ENCODE assay signal across 26 cellular contexts in genomic region chr7:66668677-66669076, GRCh38. TPM values are rescaled to one million over a fixed set of nuclear protein-coding genes. Genes with fewer than 3 reads are reported as not detected.
DNase-seq lines count a peak whose midpoint lies in the region; ATAC-seq and TF ChIP-seq lines count a peak whose summit lies in the region.
"Had no signal": no experiment of that assay in that cellular context is flagged by ENCODE, and none has a peak within 500 bp of the region (broad histone marks: within the 10 kb centered on the region; RNA-seq: fewer than 3 reads in every experiment).

No MANE protein-coding gene starts in this region.

- no peak overlapping the region for H3K4me3 Mint-ChIP-seq in activated CD8-positive, alpha-beta memory T cell treated with anti-CD3 and anti-CD28 coated beads, Interleukin-2, amount 10 ng/mL, durations not matched to agents 7 days and 5 days
- H3K4me3 Mint-ChIP-seq in Calu3 (ENCODE audit: low read depth, unreplicated experiment) = no peak overlapping the region
- H3K4me3 Mint-ChIP-seq: activated CD4-positive, alpha-beta T cell treated with anti-CD3 and anti-CD28 coated beads, Interleukin-2, amount 10 ng/mL, durations not matched to agents 7 days and 5 days; immature natural killer cell; natural killer cell; T-helper 1 cell treated with Interleukin-12 subunit alpha and Interleukin-12 subunit beta and Interleukin-4 antibody, amounts not matched to agents 30 μg/mL and 1 μg/mL, for 36 hours had no signal

- H4K91ac ChIP-seq in neuronal stem cell (ENCODE audit: low read depth, low read length, poor library complexity) = no peak overlapping the region

- H3K14ac ChIP-seq in neuronal stem cell (ENCODE audit: low read length) = no peak overlapping the region

- no peak overlapping the region for H3K4me2 ChIP-seq in neuronal stem cell (ENCODE audit: insufficient read depth, low read length, poor library complexity, severe bottlenecking)

- no peak for TF ChIP-seq CTCF in Calu3 (IDR thresholded peaks at IDR 0.05; ENCODE audit: unreplicated experiment)

- DNase-seq in activated CD8-positive, alpha-beta memory T cell treated with anti-CD3 and anti-CD28 coated beads, Interleukin-2, amount 10 ng/mL, durations not matched to agents 7 days and 5 days = no peak
- no peak for DNase-seq in activated CD8-positive, alpha-beta memory T cell treated with anti-CD3 and anti-CD28 coated beads, Interleukin-2, amount 50 U/mL, for 4 hours
- no peak for DNase-seq in Calu3
- DNase-seq in pons (ENCODE audit: low spot score) = peak; percentile 53
- DNase-seq in NCI-H526 (lab: John Stamatoyannopoulos, UW) = no peak
- no peak for DNase-seq in ureter (ENCODE audit: low spot score)
- DNase-seq in neuronal stem cell (ENCODE audit: low spot score) = no peak
- DNase-seq: activated CD4-positive, alpha-beta T cell treated with anti-CD3 and anti-CD28 coated beads, Interleukin-2, amount 10 ng/mL, durations not matched to agents 7 days and 5 days; activated effector memory CD4-positive, alpha-beta T cell treated with anti-CD3 and anti-CD28 coated beads, Interleukin-2, amount 50 U/mL, for 16 hours; adrenal gland; immature natural killer cell; left lung; MV-4-11; natural killer cell; NCI-H510A treated with DMSO at 0.1 percent for 48 hours; NK-92 treated with Interleukin-12 subunit alpha and Interleukin-12 subunit beta, amount 100 ng/mL, for 24 hours; ovary; stimulated activated CD4-positive, alpha-beta T cell treated with anti-CD3 and anti-CD28 coated beads, Interleukin-1b, Interleukin-23, amount 100 ng/mL, for 48 hours had no signal

- no peaks in the 10 kb centered on the region for H3K27me3 ChIP-seq in neuronal stem cell (ENCODE audit: control insufficient read depth in 3 of 3, insufficient read depth in 3 of 3, low read depth in 1 of 3, low read length in 3 of 3)
- H3K27me3 ChIP-seq: adrenal gland, esophagus muscularis mucosa, left lung, ovary, Peyer's patch had no signal

- H3K4me1 ChIP-seq in neuronal stem cell (ENCODE audit: control insufficient read depth in 2 of 2, insufficient read depth in 1 of 2, low read depth in 1 of 2, low read length in 2 of 2) = no peaks in the 10 kb centered on the region
- H3K4me1 ChIP-seq: adrenal gland, HAP-1, left lung, Peyer's patch had no signal

- H2BK15ac ChIP-seq in neuronal stem cell (ENCODE audit: low read length) = no peak overlapping the region

- no peak overlapping the region for H3K4ac ChIP-seq in neuronal stem cell (ENCODE audit: low read length)

- no peaks in the 10 kb centered on the region for H3K9me3 Mint-ChIP-seq in activated CD8-positive, alpha-beta memory T cell treated with anti-CD3 and anti-CD28 coated beads, Interleukin-2, amount 10 ng/mL, durations not matched to agents 7 days and 5 days (ENCODE audit: low read depth)
- H3K9me3 Mint-ChIP-seq in Calu3 (ENCODE audit: low read depth, unreplicated experiment) = no peaks in the 10 kb centered on the region
- H3K9me3 Mint-ChIP-seq: activated CD4-positive, alpha-beta T cell treated with anti-CD3 and anti-CD28 coated beads, Interleukin-2, amount 10 ng/mL, durations not matched to agents 7 days and 5 days; immature natural killer cell; natural killer cell; T-helper 1 cell treated with Interleukin-12 subunit alpha and Interleukin-12 subunit beta and Interleukin-4 antibody, amounts not matched to agents 30 μg/mL and 1 μg/mL, for 36 hours had no signal

- no peak overlapping the region for H2BK5ac ChIP-seq in neuronal stem cell (ENCODE audit: low read length)

- peaks cover 0 to 2% of the 10 kb centered on the region in 2 donors for H3K9me3 ChIP-seq in neuronal stem cell (replicated peaks in 1 of 2; ENCODE audit: control insufficient read depth in 2 of 2, insufficient read depth in 1 of 2, low read depth in 1 of 2, low read length in 2 of 2)
- H3K9me3 ChIP-seq: adrenal gland, esophagus muscularis mucosa, HAP-1, left lung, ovary, Peyer's patch had no signal

- BruUV-seq in Calu3 (replicated peaks; lab: Mats Ljungman, UMichigan) = no TSS peak

- H3K4me1 Mint-ChIP-seq in activated CD8-positive, alpha-beta memory T cell treated with anti-CD3 and anti-CD28 coated beads, Interleukin-2, amount 10 ng/mL, durations not matched to agents 7 days and 5 days = peaks cover 9% of the 10 kb centered on the region
- H3K4me1 Mint-ChIP-seq in Calu3 (ENCODE audit: low read depth, unreplicated experiment) = no peaks in the 10 kb centered on the region
- H3K4me1 Mint-ChIP-seq: immature natural killer cell, natural killer cell had no signal

- no peak overlapping the region for H2AFZ ChIP-seq in neuronal stem cell (ENCODE audit: low read length)

- no peaks in the 10 kb centered on the region for H3K36me3 Mint-ChIP-seq in activated CD8-positive, alpha-beta memory T cell treated with anti-CD3 and anti-CD28 coated beads, Interleukin-2, amount 10 ng/mL, durations not matched to agents 7 days and 5 days
- no peaks in the 10 kb centered on the region for H3K36me3 Mint-ChIP-seq in Calu3 (ENCODE audit: insufficient read depth, unreplicated experiment)
- H3K36me3 Mint-ChIP-seq: natural killer cell had no signal

- no peak for ATAC-seq in activated CD8-positive, alpha-beta memory T cell treated with anti-CD3 and anti-CD28 coated beads, Interleukin-2, amount 10 ng/mL, durations not matched to agents 7 days and 5 days
- ATAC-seq: GM12878, left lung, natural killer cell had no signal

- no peak overlapping the region for H3K4me3 ChIP-seq in neuronal stem cell (ENCODE audit: low read length in 2 of 2)
- H3K4me3 ChIP-seq: adrenal gland, coronary artery, esophagus muscularis mucosa, GM12878, HAP-1, left lung, ovary, Peyer's patch, SK-N-MC had no signal

- no peak overlapping the region for H3K9ac ChIP-seq in neuronal stem cell (ENCODE audit: low read depth, low read length, poor library complexity)

- no peaks in the 10 kb centered on the region for H3K27me3 Mint-ChIP-seq in activated CD8-positive, alpha-beta memory T cell treated with anti-CD3 and anti-CD28 coated beads, Interleukin-2, amount 10 ng/mL, durations not matched to agents 7 days and 5 days
- H3K27me3 Mint-ChIP-seq in Calu3 (ENCODE audit: unreplicated experiment) = no peaks in the 10 kb centered on the region
- H3K27me3 Mint-ChIP-seq: activated CD4-positive, alpha-beta T cell treated with anti-CD3 and anti-CD28 coated beads, Interleukin-2, amount 10 ng/mL, durations not matched to agents 7 days and 5 days had no signal

- WGBS in neuronal stem cell (ENCODE audit: extremely low coverage in 2 of 2, insufficient read length in 2 of 2, insufficient replicate concordance in 1 of 2), 2 donors = no CpG with 5 or more reads among the region's 7 CpGs

- no peak overlapping the region for H4K8ac ChIP-seq in neuronal stem cell (ENCODE audit: low read depth, low read length)

- no peak overlapping the region for H3K23ac ChIP-seq in neuronal stem cell (ENCODE audit: low read depth, low read length, poor library complexity)

- H2AK5ac ChIP-seq in neuronal stem cell (ENCODE audit: low read depth, low read length) = no peak overlapping the region

- no peak overlapping the region for H2BK12ac ChIP-seq in neuronal stem cell (ENCODE audit: low read length)

- H2BK120ac ChIP-seq in neuronal stem cell (ENCODE audit: low read depth, low read length) = no peak overlapping the region

- H3K36me3 ChIP-seq in neuronal stem cell (replicated peaks in 1 of 2; ENCODE audit: control insufficient read depth in 2 of 2, insufficient read depth in 2 of 2, low read length in 2 of 2) = peaks cover 2 to 27% of the 10 kb centered on the region in 2 donors
- H3K36me3 ChIP-seq: adrenal gland, HAP-1, ovary, Peyer's patch had no signal

- H3K79me1 ChIP-seq in neuronal stem cell (ENCODE audit: low read depth, low read length) = peaks cover 12% of the 10 kb centered on the region

- CTCF ChIA-PET in activated CD8-positive, alpha-beta memory T cell treated with anti-CD3 and anti-CD28 coated beads, Interleukin-2, amount 10 ng/mL, durations not matched to agents 7 days and 5 days (lab: Charles Lee) = no interaction called here
- CTCF ChIA-PET in Calu3 (lab: Charles Lee) = no interaction called here

- peak overlapping the region; percentile 47 for H3K27ac Mint-ChIP-seq in activated CD8-positive, alpha-beta memory T cell treated with anti-CD3 and anti-CD28 coated beads, Interleukin-2, amount 10 ng/mL, durations not matched to agents 7 days and 5 days
- peak overlapping the region; percentile 68 for H3K27ac Mint-ChIP-seq in Calu3 (ENCODE audit: unreplicated experiment)
- H3K27ac Mint-ChIP-seq: activated CD4-positive, alpha-beta T cell treated with anti-CD3 and anti-CD28 coated beads, Interleukin-2, amount 10 ng/mL, durations not matched to agents 7 days and 5 days; immature natural killer cell; natural killer cell; T-helper 1 cell treated with Interleukin-12 subunit alpha and Interleukin-12 subunit beta and Interleukin-4 antibody, amounts not matched to agents 30 μg/mL and 1 μg/mL, for 36 hours had no signal

- intact Hi-C loops in Calu3 (cut with micrococcal nuclease; ENCODE audit: unreplicated experiment) = no loop called here

- H3K27ac ChIP-seq in angular gyrus (ENCODE audit: low read depth, low read length) (peak overlapping the region; percentile 96), neuronal stem cell (replicated peaks; ENCODE audit: low read length) (no peak overlapping the region)
- H3K27ac ChIP-seq: adrenal gland, coronary artery, esophagus muscularis mucosa, left lung, ovary, Peyer's patch, SK-N-MC had no signal

- H3K18ac ChIP-seq in neuronal stem cell (ENCODE audit: low read length) = no peak overlapping the region

RNA-seq across cellular contexts. Expression of gene KCTD7, which starts 40.0 kb away (rescaled TPM):
- 10 to 100 TPM; 27.8 to 41.9 TPM for total RNA-seq in activated CD8-positive, alpha-beta memory T cell treated with anti-CD3 and anti-CD28 coated beads, Interleukin-2, amount 10 ng/mL, durations not matched to agents 7 days and 5 days
- 4.3 and 5.5 TPM in 2 replicates for total RNA-seq in Calu3 (2022)
- 13.4 TPM for total RNA-seq in ureter
- 5.6 TPM for polyA plus RNA-seq in neuronal stem cell (2013, experiment 1 of 2)
- polyA plus RNA-seq in neuronal stem cell (2013, experiment 2 of 2) = 5.8 TPM
